Comparison of ENCODE assay signal across 1 cellular context in genomic region chr2:148993336-148993735, GRCh38.
TF ChIP-seq lines count a peak whose summit lies in the region.

No MANE protein-coding gene starts in this region.

TF ChIP-seq in IMR-90, 13 proteins besides CTCF, POLR2A, EP300 and RAD21 (continued from another document):
- TF ChIP-seq USF2 (IDR thresholded peaks at IDR 0.05; ENCODE audit: low read depth, low read length): no peak
